ENCODE assay signal across 28 cellular contexts in genomic region chr14:40463886-40464285, GRCh38.
"Had no signal": no experiment of that assay in that cellular context is flagged by ENCODE, and none has a peak within 500 bp of the region (broad histone marks: within the 10 kb centered on the region; RNA-seq: fewer than 3 reads in every experiment).

No MANE protein-coding gene starts in this region.

- H3K4me3 ChIP-seq: colonic mucosa, coronary artery, dorsolateral prefrontal cortex, esophagus muscularis mucosa, esophagus squamous epithelium, gastrocnemius medialis, gastroesophageal sphincter, heart left ventricle, heart right ventricle had no signal

- H3K27me3 ChIP-seq: colonic mucosa, dorsolateral prefrontal cortex, esophagus muscularis mucosa, esophagus squamous epithelium, foreskin keratinocyte, gastrocnemius medialis, gastroesophageal sphincter, heart left ventricle, heart right ventricle had no signal

- ATAC-seq: effector memory CD8-positive, alpha-beta T cell; esophagus mucosa; foreskin keratinocyte; gastrocnemius medialis; gastroesophageal sphincter; heart left ventricle; heart right ventricle had no signal

- FAIRE-seq: colon, endometrium, endothelial cell of umbilical vein, frontal cortex had no signal

- H3K27ac ChIP-seq: colonic mucosa, coronary artery, dorsolateral prefrontal cortex, epithelial cell of prostate, esophagus muscularis mucosa, esophagus squamous epithelium, foreskin keratinocyte, gastrocnemius medialis, gastroesophageal sphincter, heart left ventricle, heart right ventricle had no signal

- H3K27me3 Mint-ChIP-seq: dendritic cell treated with granulocyte-macrophage colony-stimulating factor and Interleukin-4, amounts not matched to agents 40 ng/mL and 50 ng/mL, for 4 days; effector memory CD8-positive, alpha-beta T cell had no signal

- H3K9me3 ChIP-seq: colonic mucosa, esophagus squamous epithelium, gastrocnemius medialis, gastroesophageal sphincter had no signal

- H3K27ac Mint-ChIP-seq: dendritic cell treated with granulocyte-macrophage colony-stimulating factor and Interleukin-4, amounts not matched to agents 40 ng/mL and 50 ng/mL, for 4 days; effector memory CD8-positive, alpha-beta T cell had no signal

- H3K36me3 ChIP-seq: colonic mucosa, esophagus muscularis mucosa, esophagus squamous epithelium, gastrocnemius medialis, gastroesophageal sphincter, heart left ventricle, heart right ventricle had no signal

- DNase-seq: colonic mucosa; cortex of kidney; dermis blood vessel endothelial cell; dorsolateral prefrontal cortex; effector CD4-positive, alpha-beta T cell; effector CD8-positive, alpha-beta T cell; effector memory CD4-positive, alpha-beta T cell; effector memory CD8-positive, alpha-beta T cell; erythroblast; esophagus squamous epithelium; foreskin fibroblast; foreskin keratinocyte; foreskin melanocyte; gastrocnemius medialis; glutamatergic neuron; head of caudate nucleus; heart right ventricle had no signal

- H3K4me1 ChIP-seq: colonic mucosa, esophagus muscularis mucosa, esophagus squamous epithelium, foreskin keratinocyte, gastrocnemius medialis, gastroesophageal sphincter, heart left ventricle, heart right ventricle had no signal

- H3K4me3 Mint-ChIP-seq: dendritic cell treated with granulocyte-macrophage colony-stimulating factor and Interleukin-4, amounts not matched to agents 40 ng/mL and 50 ng/mL, for 4 days; effector memory CD8-positive, alpha-beta T cell had no signal
